ENCODE assay signal across 1 cellular context in genomic region chr19:52658595-52658994, GRCh38.
TF ChIP-seq lines count a peak whose summit lies in the region.

No MANE protein-coding gene starts in this region.

TF ChIP-seq in HepG2, 621 proteins besides CTCF, POLR2A, EP300 and RAD21 (continued from another document):
- TF ChIP-seq ARID4A (CRISPR knock-in tag; IDR thresholded peaks at IDR 0.05; ENCODE audit: borderline replicate concordance) (0 out of 2 replicates have a peak, but pooled peaks have one; percentile 18), FOXP1 (IDR thresholded peaks at IDR 0.05) (no peak), FOXP1 (CRISPR knock-in tag; IDR thresholded peaks at IDR 0.05) (peak; percentile 40; the same call in 1 of the 2 replicates), SOX6 (IDR thresholded peaks at IDR 0.05) (no peak), SOX6 (CRISPR knock-in tag; IDR thresholded peaks at IDR 0.05) (peak; percentile 77), SP5 (CRISPR knock-in tag; IDR thresholded peaks at IDR 0.05; ENCODE audit: borderline replicate concordance, low read depth) (no peak), HOXD1 (CRISPR knock-in tag; IDR thresholded peaks at IDR 0.05) (no peak), ZNF484 (CRISPR knock-in tag; IDR thresholded peaks at IDR 0.05; ENCODE audit: borderline replicate concordance, low read depth) (no peak), SAP130 (CRISPR knock-in tag; IDR thresholded peaks at IDR 0.05; ENCODE audit: low read depth) (peak; percentile 44), STAG1 (CRISPR knock-in tag; IDR thresholded peaks at IDR 0.05) (peak; percentile 38), HNF4G (IDR thresholded peaks at IDR 0.05; ENCODE audit: borderline replicate concordance, low read depth, low read length) (0 out of 2 replicates have a peak, but pooled peaks have one; percentile 17), HNF4G (CRISPR knock-in tag; IDR thresholded peaks at IDR 0.05; ENCODE audit: borderline replicate concordance, low read depth) (no peak), ZNF280B (CRISPR knock-in tag; IDR thresholded peaks at IDR 0.05; ENCODE audit: borderline replicate concordance) (no peak), PPARG (CRISPR knock-in tag; conservative IDR thresholded peaks at IDR 0.05) (peak; percentile 70), SOX13 (IDR thresholded peaks at IDR 0.05) (0 out of 2 replicates have a peak, but pooled peaks have one; percentile 43), SOX13 (CRISPR knock-in tag; conservative IDR thresholded peaks at IDR 0.05 in 1 of 2, IDR thresholded peaks at IDR 0.05 in 1 of 2) (peak in 1 of 2 experiments; percentile 80; a peak in 2 of 4 replicates), ATF7 (IDR thresholded peaks at IDR 0.05) (peak; percentile 35), ATF7 (CRISPR knock-in tag; IDR thresholded peaks at IDR 0.05) (no peak), FOXK1 (CRISPR knock-in tag; IDR thresholded peaks at IDR 0.05; ENCODE audit: borderline replicate concordance, low read depth) (peak; percentile 53; the same call in 1 of the 2 replicates), ZNF574 (CRISPR knock-in tag; IDR thresholded peaks at IDR 0.05) (peak; percentile 75; the same call in 1 of the 2 replicates), MIXL1 (CRISPR knock-in tag; IDR thresholded peaks at IDR 0.05) (0 out of 2 replicates have a peak, but pooled peaks have one; percentile 27), CREM (IDR thresholded peaks at IDR 0.05) (peak; percentile 26; the same call in 1 of the 2 replicates), CREM (CRISPR knock-in tag; IDR thresholded peaks at IDR 0.05) (no peak), CENPT (CRISPR knock-in tag; IDR thresholded peaks at IDR 0.05; ENCODE audit: low read depth) (no peak), FOXA3 (CRISPR knock-in tag; IDR thresholded peaks at IDR 0.05) (peak; percentile 63), ZNF564 (CRISPR knock-in tag; IDR thresholded peaks at IDR 0.05) (no peak), ZFP36 (IDR thresholded peaks at IDR 0.05; ENCODE audit: borderline replicate concordance, low read depth, low read length, partially characterized antibody) (no peak)
- TF ChIP-seq, protein P1, sequence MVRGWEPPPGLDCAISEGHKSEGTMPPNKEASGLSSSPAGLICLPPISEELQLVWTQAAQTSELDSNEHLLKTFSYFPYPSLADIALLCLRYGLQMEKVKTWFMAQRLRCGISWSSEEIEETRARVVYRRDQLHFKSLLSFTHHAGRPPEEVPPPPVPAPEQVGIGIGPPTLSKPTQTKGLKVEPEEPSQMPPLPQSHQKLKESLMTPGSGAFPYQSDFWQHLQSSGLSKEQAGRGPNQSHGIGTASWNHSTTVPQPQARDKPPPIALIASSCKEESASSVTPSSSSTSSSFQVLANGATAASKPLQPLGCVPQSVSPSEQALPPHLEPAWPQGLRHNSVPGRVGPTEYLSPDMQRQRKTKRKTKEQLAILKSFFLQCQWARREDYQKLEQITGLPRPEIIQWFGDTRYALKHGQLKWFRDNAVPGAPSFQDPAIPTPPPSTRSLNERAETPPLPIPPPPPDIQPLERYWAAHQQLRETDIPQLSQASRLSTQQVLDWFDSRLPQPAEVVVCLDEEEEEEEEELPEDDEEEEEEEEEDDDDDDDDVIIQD (CRISPR knock-in tag; IDR thresholded peaks at IDR 0.05; ENCODE audit: low read depth): peak; percentile 21; the same call in 1 of the 2 replicates
- TF ChIP-seq, protein P2, sequence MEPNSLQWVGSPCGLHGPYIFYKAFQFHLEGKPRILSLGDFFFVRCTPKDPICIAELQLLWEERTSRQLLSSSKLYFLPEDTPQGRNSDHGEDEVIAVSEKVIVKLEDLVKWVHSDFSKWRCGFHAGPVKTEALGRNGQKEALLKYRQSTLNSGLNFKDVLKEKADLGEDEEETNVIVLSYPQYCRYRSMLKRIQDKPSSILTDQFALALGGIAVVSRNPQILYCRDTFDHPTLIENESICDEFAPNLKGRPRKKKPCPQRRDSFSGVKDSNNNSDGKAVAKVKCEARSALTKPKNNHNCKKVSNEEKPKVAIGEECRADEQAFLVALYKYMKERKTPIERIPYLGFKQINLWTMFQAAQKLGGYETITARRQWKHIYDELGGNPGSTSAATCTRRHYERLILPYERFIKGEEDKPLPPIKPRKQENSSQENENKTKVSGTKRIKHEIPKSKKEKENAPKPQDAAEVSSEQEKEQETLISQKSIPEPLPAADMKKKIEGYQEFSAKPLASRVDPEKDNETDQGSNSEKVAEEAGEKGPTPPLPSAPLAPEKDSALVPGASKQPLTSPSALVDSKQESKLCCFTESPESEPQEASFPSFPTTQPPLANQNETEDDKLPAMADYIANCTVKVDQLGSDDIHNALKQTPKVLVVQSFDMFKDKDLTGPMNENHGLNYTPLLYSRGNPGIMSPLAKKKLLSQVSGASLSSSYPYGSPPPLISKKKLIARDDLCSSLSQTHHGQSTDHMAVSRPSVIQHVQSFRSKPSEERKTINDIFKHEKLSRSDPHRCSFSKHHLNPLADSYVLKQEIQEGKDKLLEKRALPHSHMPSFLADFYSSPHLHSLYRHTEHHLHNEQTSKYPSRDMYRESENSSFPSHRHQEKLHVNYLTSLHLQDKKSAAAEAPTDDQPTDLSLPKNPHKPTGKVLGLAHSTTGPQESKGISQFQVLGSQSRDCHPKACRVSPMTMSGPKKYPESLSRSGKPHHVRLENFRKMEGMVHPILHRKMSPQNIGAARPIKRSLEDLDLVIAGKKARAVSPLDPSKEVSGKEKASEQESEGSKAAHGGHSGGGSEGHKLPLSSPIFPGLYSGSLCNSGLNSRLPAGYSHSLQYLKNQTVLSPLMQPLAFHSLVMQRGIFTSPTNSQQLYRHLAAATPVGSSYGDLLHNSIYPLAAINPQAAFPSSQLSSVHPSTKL (CRISPR knock-in tag; IDR thresholded peaks at IDR 0.05): no peak; the same call in 1 of the 2 replicates
